ENCODE assay signal across 12 cellular contexts in genomic region chr2:159155315-159155714, GRCh38.
DNase-seq lines count a peak whose midpoint lies in the region; ATAC-seq and TF ChIP-seq lines count a peak whose summit lies in the region.
"Had no signal": no experiment of that assay in that cellular context is flagged by ENCODE, and none has a peak within 500 bp of the region (broad histone marks: within the 10 kb centered on the region; RNA-seq: fewer than 3 reads in every experiment).

No MANE protein-coding gene starts in this region.

- no peak overlapping the region for H3K4me3 ChIP-seq in H7 (ENCODE audit: insufficient read depth, low read depth, low read length)
- H3K4me3 ChIP-seq in PC-9, result peak overlapping the region; percentile 20; the same call in 1 of the 2 replicates
- H3K4me3 ChIP-seq in prostate gland, result no peak overlapping the region

- TF ChIP-seq POLR2A in prostate gland (IDR thresholded peaks at IDR 0.05), result no peak

- H3K4me1 ChIP-seq in PC-9 (replicated peaks; ENCODE audit: insufficient read depth), result peaks cover 61% of the 10 kb centered on the region
- H3K4me1 ChIP-seq in prostate gland (replicated peaks), result peaks cover 5% of the 10 kb centered on the region

- H3K79me2 ChIP-seq in PC-9 (ENCODE audit: low read depth), result peaks cover 21% of the 10 kb centered on the region

- H4K20me1 ChIP-seq in PC-9 (ENCODE audit: insufficient read depth), result no peaks in the 10 kb centered on the region

- H3K9me2 ChIP-seq in PC-9 (ENCODE audit: insufficient read depth), result no peaks in the 10 kb centered on the region

- intact Hi-C loops in PC-9 (cut with micrococcal nuclease; ENCODE audit: unreplicated experiment) (loop anchor here (2.0 kb wide), 1 partner anchor 21 kb away; no protein-coding TSS in a partner anchor), prostate gland (cut with DNase I) (no loop called here)

- H2AFZ ChIP-seq in PC-9, result no peak overlapping the region

- H3K27me3 ChIP-seq in H7 (ENCODE audit: control insufficient read depth, insufficient read depth, low read length), result no peaks in the 10 kb centered on the region
- no peaks in the 10 kb centered on the region for H3K27me3 ChIP-seq in PC-9 (ENCODE audit: insufficient read depth, low read depth)
- H3K27me3 ChIP-seq in prostate gland (replicated peaks; ENCODE audit: insufficient read depth), result no peaks in the 10 kb centered on the region

- no TSS peak for BruUV-seq in PC-9 (replicated peaks; lab: Mats Ljungman, UMichigan)

- peak overlapping the region; percentile 86 for H3K27ac ChIP-seq in PC-9
- no peak overlapping the region for H3K27ac ChIP-seq in prostate gland
- H3K27ac ChIP-seq in substantia nigra (ENCODE audit: low read depth, low read length, poor library complexity, severe bottlenecking), result no peak overlapping the region

- 41% methylated on average over 6 of the region's 6 CpGs for WGBS in prostate gland

- peak overlapping the region; percentile 65 for H3K4me2 ChIP-seq in PC-9

- H3F3A ChIP-seq in PC-9 (ENCODE audit: insufficient read depth, low read depth), result peaks cover 49% of the 10 kb centered on the region

- H3K9me3 ChIP-seq in PC-9 (ENCODE audit: insufficient read depth, low read depth) (no peaks in the 10 kb centered on the region), prostate gland (no peaks in the 10 kb centered on the region)

- CTCF ChIA-PET in PC-9 (lab: Charles Lee), result interaction anchor here (0.6 to 0.7 kb wide), 2 partner anchors 47 to 1105 kb away, joined by 3 to 4 read pairs; no protein-coding TSS in a partner anchor

- POLR2A ChIA-PET in PC-9 (lab: Charles Lee; ENCODE audit: unreplicated experiment), result interaction anchor here (0.5 to 0.8 kb wide), 4 partner anchors 8 to 1096 kb away, joined by 4 to 10 read pairs (median 6); no protein-coding TSS in a partner anchor

- TF ChIP-seq CTCF in PC-9 (conservative IDR thresholded peaks at IDR 0.05) (no peak), prostate gland (IDR thresholded peaks at IDR 0.05) (peak in 1 of 4 experiments; percentile 5)

- H3K36me3 ChIP-seq in H7 (replicated peaks; ENCODE audit: control insufficient read depth, insufficient read depth, low read length), result no peaks in the 10 kb centered on the region
- no peaks in the 10 kb centered on the region for H3K36me3 ChIP-seq in PC-9 (ENCODE audit: low read depth)
- H3K36me3 ChIP-seq in prostate gland, result no peaks in the 10 kb centered on the region

- ATAC-seq in HG02970 (IDR thresholded peaks at IDR 0.05; ENCODE audit: low FRiP score, unreplicated experiment) (no peak), HG03439 (IDR thresholded peaks at IDR 0.05; ENCODE audit: unreplicated experiment) (no peak)

- DNase-seq in H7 (peak; percentile 51), PC-9 (peak; percentile 79 to 92), iPS DF 4.7 (ENCODE audit: extremely low read depth, low spot score) (peak; percentile 7), prostate gland (ENCODE audit: low spot score) (peak; percentile 72), cerebellum (ENCODE audit: low spot score) (no peak), substantia nigra (lab: John Stamatoyannopoulos, UW) (no peak)
- DNase-seq: activated CD4-positive, CD25-positive, alpha-beta regulatory T cell; activated T-cell treated with anti-CD3 and anti-CD28 coated beads, Interleukin-2, amount 50 U/mL, for 24 hours; CD4-positive, alpha-beta memory T cell; NCI-H510A had no signal

Comparison
In these comparisons a context has a peak if more than half of its experiments do, and no peak if none do; other contexts are left out.
1. DNase-seq: peak in H7 (single experiment), PC-9 (2 of 2), iPS DF 4.7 (single experiment) and prostate gland (single experiment); none in cerebellum (single experiment) and substantia nigra (0 of 49).